In the genomic region with DNA sequence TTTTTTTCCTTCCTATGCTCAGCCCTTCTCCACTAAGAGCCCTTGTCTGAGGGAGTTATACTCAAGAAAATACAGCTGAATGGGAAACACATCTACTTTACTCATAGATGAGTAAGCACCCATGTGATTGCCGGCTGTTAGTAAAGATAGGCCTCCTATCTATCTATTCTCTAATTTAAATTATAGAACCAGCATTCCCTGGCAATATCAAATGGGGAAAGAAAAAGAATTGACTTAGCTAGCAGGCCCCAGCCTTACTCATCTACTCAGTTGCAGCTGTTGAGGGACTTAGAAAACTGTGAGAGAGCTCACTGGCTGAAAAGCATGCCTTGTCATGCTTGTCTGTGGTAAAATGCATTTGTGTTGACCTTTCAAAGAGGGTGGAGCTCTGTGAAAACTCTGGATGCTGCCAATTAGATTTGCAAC, we compare ENCODE assay signal across 15 cellular contexts. TPM values are rescaled to one million over a fixed set of nuclear protein-coding genes. Genes with fewer than 3 reads are reported as not detected.
A peak's percentile ranks its signal among the peaks of the same experiment; 100 is the strongest.
DNase-seq lines count a peak whose midpoint lies in the region; ATAC-seq and TF ChIP-seq lines count a peak whose summit lies in the region.
"Had no signal": no experiment of that assay in that cellular context is flagged by ENCODE, and none has a peak within 500 bp of the region (broad histone marks: within the 10 kb centered on the region; RNA-seq: fewer than 3 reads in every experiment).

No MANE protein-coding gene starts in this region.

- no peaks in the 10 kb centered on the region for H3K9me2 ChIP-seq in Karpas-422 (replicated peaks; ENCODE audit: insufficient read depth, low read length)

- no peaks in the 10 kb centered on the region for H4K20me1 ChIP-seq in Karpas-422 (ENCODE audit: insufficient read depth, low read depth, low read length)

- intact Hi-C loops in psoas muscle (cut with DNase I) (no loop called here), lower lobe of right lung (cut with DNase I) (no loop called here)

- TF ChIP-seq CTCF in psoas muscle (IDR thresholded peaks at IDR 0.05) (no peak), lower lobe of right lung (IDR thresholded peaks at IDR 0.05) (no peak)

- H3K36me3 ChIP-seq in SJCRH30 = peaks cover 12% of the 10 kb centered on the region
- H3K36me3 ChIP-seq in psoas muscle (ENCODE audit: insufficient read depth in 1 of 2, low read depth in 1 of 2) = peaks cover 3 to 80% of the 10 kb centered on the region in 2 donors
- peaks cover 25% of the 10 kb centered on the region for H3K36me3 ChIP-seq in Karpas-422 (ENCODE audit: insufficient read depth, low read length)
- H3K36me3 ChIP-seq in lower lobe of right lung = peaks cover 80% of the 10 kb centered on the region
- H3K36me3 ChIP-seq: ovary, thoracic aorta had no signal

- peak; percentile 26 for DNase-seq in GM04504 (ENCODE audit: low read depth)
- peak; percentile 24 to 64 for DNase-seq in SJCRH30
- peak; percentile 34 for DNase-seq in fibroblast of gingiva (ENCODE audit: low read depth)
- no peak for DNase-seq in psoas muscle
- no peak for DNase-seq in Karpas-422
- DNase-seq in NAMALWA (ENCODE audit: low spot score) = no peak
- no peak for DNase-seq in lower lobe of right lung
- DNase-seq in NCI-H2171 (lab: John Stamatoyannopoulos, UW) = no peak
- DNase-seq: DMS79 treated with DMSO at 0.1 percent for 48 hours; kidney; ovary; stimulated activated CD4-positive, alpha-beta T cell treated with anti-CD3 and anti-CD28 coated beads, Interleukin-4, amount 100 ng/mL, for 4 hours; WERI-Rb-1 had no signal

- H3K27ac ChIP-seq in SJCRH30 (peak overlapping the region; percentile 51), psoas muscle (peak overlapping the region; percentile 34), Karpas-422 (ENCODE audit: low read length) (no peak overlapping the region), lower lobe of right lung (no peak overlapping the region)
- H3K27ac ChIP-seq: ovary, thoracic aorta, WERI-Rb-1 had no signal

- WGBS in psoas muscle, 3 donors = 41 to 83% (median 73%) methylated on average over 1 of the region's 1 CpG

- no peak overlapping the region for H2AFZ ChIP-seq in Karpas-422 (ENCODE audit: low read length)

- H3K9ac ChIP-seq in Karpas-422 (ENCODE audit: low read length) = no peak overlapping the region

- no peak overlapping the region for H3K4me3 ChIP-seq in SJCRH30
- H3K4me3 ChIP-seq in psoas muscle = no peak overlapping the region
- no peak overlapping the region for H3K4me3 ChIP-seq in Karpas-422 (ENCODE audit: low read length)
- no peak overlapping the region for H3K4me3 ChIP-seq in lower lobe of right lung
- H3K4me3 ChIP-seq: HAP-1, ovary, thoracic aorta had no signal

- H3K4me1 ChIP-seq in SJCRH30 (peaks cover 12% of the 10 kb centered on the region), psoas muscle (peaks cover 11% of the 10 kb centered on the region), Karpas-422 (ENCODE audit: low read length) (no peaks in the 10 kb centered on the region), lower lobe of right lung (no peaks in the 10 kb centered on the region)

- H3K27me3 ChIP-seq in SJCRH30 (no peaks in the 10 kb centered on the region), psoas muscle (ENCODE audit: insufficient read depth in 3 of 3, low read length in 2 of 3) (no peaks in the 10 kb centered on the region), Karpas-422 (ENCODE audit: low read length) (no peaks in the 10 kb centered on the region), lower lobe of right lung (ENCODE audit: low read depth) (no peaks in the 10 kb centered on the region)
- H3K27me3 ChIP-seq: ovary had no signal

- peak; percentile 52 to 78 (median 70) for ATAC-seq in psoas muscle
- ATAC-seq in lower lobe of right lung = no peak

- H3K9me3 ChIP-seq in SJCRH30 (replicated peaks) (no peaks in the 10 kb centered on the region), psoas muscle (no peaks in the 10 kb centered on the region), Karpas-422 (ENCODE audit: low read length) (no peaks in the 10 kb centered on the region), lower lobe of right lung (no peaks in the 10 kb centered on the region)
- H3K9me3 ChIP-seq: HAP-1, ovary, thoracic aorta had no signal

- no peak overlapping the region for H3K4me2 ChIP-seq in Karpas-422 (ENCODE audit: low read depth, low read length, poor library complexity, severe bottlenecking)

- H3K79me2 ChIP-seq in Karpas-422 (ENCODE audit: low read length) = peaks cover 32% of the 10 kb centered on the region

RNA-seq across cellular contexts. Expression of a gene that starts 48.2 kb away (rescaled TPM):
- total RNA-seq in SJCRH30 (2014; rRNA removed; shearing (Covaris generic)) = 36.2 and 41.2 TPM in 2 replicates
- 100 to 1,000 TPM; 149 to 315 (median 218) TPM for total RNA-seq in psoas muscle
- polyA plus RNA-seq in psoas muscle = 100 to 1,000 TPM in 1 of 3 donors, 10 to 100 TPM in 2; 68.8 to 228 (median 99.0) TPM
- 30.9 and 33.7 TPM in 2 replicates for total RNA-seq in Karpas-422 (2014; rRNA removed; shearing (Covaris generic); ENCODE audit: low replicate concordance)
- total RNA-seq in lower lobe of right lung = 74.4 TPM

Comparison
In these comparisons a context has a peak if more than half of its experiments do, and no peak if none do; other contexts are left out.
1. DNase-seq: peak in GM04504 (single experiment), SJCRH30 (2 of 2) and fibroblast of gingiva (single experiment); none in psoas muscle (0 of 2), Karpas-422 (single experiment), NAMALWA (single experiment), lower lobe of right lung (single experiment) and NCI-H2171 (single experiment).
2. H3K27ac ChIP-seq: peak in SJCRH30 (single experiment) and psoas muscle (single experiment); none in Karpas-422 (single experiment) and lower lobe of right lung (single experiment).
3. ATAC-seq: peak in psoas muscle (4 of 4); none in lower lobe of right lung (0 of 2).